In genomic region chr2:12116228-12116750, GRCh38 we compare ENCODE assay signal across 9 cellular contexts.
A peak's percentile ranks its signal among the peaks of the same experiment; 100 is the strongest.
DNase-seq lines count a peak whose midpoint lies in the region; ATAC-seq and TF ChIP-seq lines count a peak whose summit lies in the region.
"Had no signal": no experiment of that assay in that cellular context is flagged by ENCODE, and none has a peak within 500 bp of the region (broad histone marks: within the 10 kb centered on the region; RNA-seq: fewer than 3 reads in every experiment).

No MANE protein-coding gene starts in this region.

- H3K36me3 Mint-ChIP-seq in naive B cell = no peaks in the 10 kb centered on the region

- no peaks in the 10 kb centered on the region for H3K27me3 Mint-ChIP-seq in naive B cell

- peaks cover 31 to 67% (median 52%) of the 10 kb centered on the region in 3 donors for H3K4me1 Mint-ChIP-seq in naive B cell

- in situ Hi-C loops in ACHN (cut with HindIII; ENCODE audit: low pct_ligation_motif_present, low pct_unique_long_range_greater_than_20kb, low sequenced_read_pairs) = no loop called here

- H3K27ac Mint-ChIP-seq in naive B cell = peak overlapping the region in 3 of 6 donors; percentile 51 to 73 (median 62)

- no peaks in the 10 kb centered on the region for H3K9me3 Mint-ChIP-seq in naive B cell

- no peaks in the 10 kb centered on the region for H3K36me3 ChIP-seq in colonic mucosa

- no peaks in the 10 kb centered on the region for H3K4me1 ChIP-seq in colonic mucosa

- H3K27ac ChIP-seq in colonic mucosa = no peak overlapping the region

- no peak overlapping the region for H3K9ac ChIP-seq in colonic mucosa (ENCODE audit: low read depth in 2 of 2, low read length in 2 of 2)

- DNase-seq in naive B cell = peak; percentile 47
- no peak for DNase-seq in colonic mucosa
- DNase-seq in ACHN = no peak
- DNase-seq in stimulated activated CD4-positive, alpha-beta T cell treated with anti-CD3 and anti-CD28 coated beads, Interleukin-12 subunit alpha, Interleukin-12 subunit beta, amount 100 ng/mL, for 4 hours = no peak
- no peak for DNase-seq in NCI-H446 treated with DMSO at 0.1 percent for 48 hours (lab: John Stamatoyannopoulos, UW)
- DNase-seq: MV-4-11 had no signal

- H3K4me3 ChIP-seq in colonic mucosa = no peak overlapping the region

- peak overlapping the region in 7 of 8 donors; percentile 9 to 72 (median 57) for H3K4me3 Mint-ChIP-seq in naive B cell

- no peaks in the 10 kb centered on the region for H3K27me3 ChIP-seq in colonic mucosa

- intact Hi-C loops in colonic mucosa (cut with DNase I) = no loop called here

- no peaks in the 10 kb centered on the region for H3K9me3 ChIP-seq in colonic mucosa

- ATAC-seq in GM19351 (IDR thresholded peaks at IDR 0.05; ENCODE audit: unreplicated experiment) = peak; percentile 84
- peak; percentile 66 for ATAC-seq in HG02588 (IDR thresholded peaks at IDR 0.05; ENCODE audit: unreplicated experiment)
- ATAC-seq in HG03457 (IDR thresholded peaks at IDR 0.05; ENCODE audit: unreplicated experiment) = peak; percentile 70
- peak; percentile 97 for ATAC-seq in naive B cell (ENCODE audit: low read depth in 2 of 2)

- TF ChIP-seq CTCF in colonic mucosa (IDR thresholded peaks at IDR 0.05) = no peak
